30 cellular contexts compared by ENCODE assay signal in genomic region chr15:29632671-29633406, GRCh38.
"Had no signal": no experiment of that assay in that cellular context is flagged by ENCODE, and none has a peak within 500 bp of the region (broad histone marks: within the 10 kb centered on the region; RNA-seq: fewer than 3 reads in every experiment).

No MANE protein-coding gene starts in this region.

- H3K4me3 ChIP-seq: heart right ventricle, left lung, lower lobe of right lung, neural progenitor cell, ovary, right atrium auricular region, spleen, suprapubic skin, thoracic aorta, tibial artery, upper lobe of right lung had no signal

- H3K4me1 Mint-ChIP-seq: naive B cell; natural killer cell; neural progenitor cell; stimulated activated effector memory CD8-positive, alpha-beta T cell treated with anti-CD3 and anti-CD28 coated beads, Interleukin-12 subunit alpha, Interleukin-12 subunit beta, amount 100 ng/mL, for 72 hours had no signal

- H3K4me1 ChIP-seq: left lung, lower lobe of right lung, neural progenitor cell, right atrium auricular region, spleen, suprapubic skin, tibial artery, upper lobe of right lung had no signal

- H3K36me3 ChIP-seq: heart right ventricle, left lung, lower lobe of right lung, neural progenitor cell, neutrophil, ovary, right atrium auricular region, spleen, suprapubic skin, thoracic aorta, tibial artery, upper lobe of right lung had no signal

- H3K4me3 Mint-ChIP-seq: naive B cell; natural killer cell; nephron progenitor cell; neural progenitor cell; stimulated activated effector memory CD8-positive, alpha-beta T cell treated with anti-CD3 and anti-CD28 coated beads, Interleukin-12 subunit alpha, Interleukin-12 subunit beta, amount 100 ng/mL, for 72 hours; stimulated activated naive CD8-positive, alpha-beta T cell treated with anti-CD3 and anti-CD28 coated beads, Interleukin-15, Interleukin-2, amounts not matched to agents 100 ng/mL and 50 ng/mL, for 24 hours had no signal

- ATAC-seq: heart right ventricle; left colon; lower lobe of right lung; natural killer cell; sciatic nerve; stimulated activated effector memory CD8-positive, alpha-beta T cell treated with anti-CD3 and anti-CD28 coated beads, Interleukin-12 subunit alpha, Interleukin-12 subunit beta, amount 100 ng/mL, for 72 hours; upper lobe of right lung had no signal

- H3K9me3 Mint-ChIP-seq: natural killer cell, neural progenitor cell had no signal

- DNase-seq: heart right ventricle; hippocampal formation; kidney; left colon; left lung; lower lobe of right lung; mammary epithelial cell; mesenchymal stem cell; naive B cell; natural killer cell; nephron progenitor cell; occipital lobe; ovary; small intestine; spleen; stimulated activated CD4-positive, alpha-beta T cell treated with anti-CD3 and anti-CD28 coated beads, Interleukin-4, amount 100 ng/mL, for 24 hours; stimulated activated naive CD4-positive, alpha-beta T cell; tibial artery; trophoblast cell; upper lobe of right lung had no signal

- H3K27me3 Mint-ChIP-seq: naive B cell had no signal

- H3K27ac ChIP-seq: heart right ventricle, left lung, lower lobe of right lung, neural progenitor cell, neutrophil, ovary, right atrium auricular region, spleen, suprapubic skin, thoracic aorta, tibial artery, upper lobe of right lung had no signal

- FAIRE-seq: kidney, small intestine, urothelium cell line had no signal

- H2AFZ ChIP-seq: neural progenitor cell had no signal

- H3K4me2 ChIP-seq: neural progenitor cell had no signal

- H3K27me3 ChIP-seq: left lung, neural progenitor cell, neutrophil, ovary, right atrium auricular region, upper lobe of right lung had no signal

- H3K36me3 Mint-ChIP-seq: naive B cell; natural killer cell; neural progenitor cell; stimulated activated effector memory CD8-positive, alpha-beta T cell treated with anti-CD3 and anti-CD28 coated beads, Interleukin-12 subunit alpha, Interleukin-12 subunit beta, amount 100 ng/mL, for 72 hours had no signal

- H3K9me3 ChIP-seq: heart right ventricle, left lung, lower lobe of right lung, neutrophil, ovary, right atrium auricular region, spleen, suprapubic skin, thoracic aorta, tibial artery, upper lobe of right lung had no signal

- H3K9ac ChIP-seq: neural progenitor cell had no signal

- H3K27ac Mint-ChIP-seq: naive B cell; natural killer cell; nephron progenitor cell; neural progenitor cell; progenitor cell of endocrine pancreas; stimulated activated effector memory CD8-positive, alpha-beta T cell treated with anti-CD3 and anti-CD28 coated beads, Interleukin-12 subunit alpha, Interleukin-12 subunit beta, amount 100 ng/mL, for 72 hours; stimulated activated naive CD8-positive, alpha-beta T cell treated with anti-CD3 and anti-CD28 coated beads, Interleukin-15, Interleukin-2, amounts not matched to agents 100 ng/mL and 50 ng/mL, for 24 hours had no signal
